ENCODE assay signal across 8 cellular contexts in the genomic region with DNA sequence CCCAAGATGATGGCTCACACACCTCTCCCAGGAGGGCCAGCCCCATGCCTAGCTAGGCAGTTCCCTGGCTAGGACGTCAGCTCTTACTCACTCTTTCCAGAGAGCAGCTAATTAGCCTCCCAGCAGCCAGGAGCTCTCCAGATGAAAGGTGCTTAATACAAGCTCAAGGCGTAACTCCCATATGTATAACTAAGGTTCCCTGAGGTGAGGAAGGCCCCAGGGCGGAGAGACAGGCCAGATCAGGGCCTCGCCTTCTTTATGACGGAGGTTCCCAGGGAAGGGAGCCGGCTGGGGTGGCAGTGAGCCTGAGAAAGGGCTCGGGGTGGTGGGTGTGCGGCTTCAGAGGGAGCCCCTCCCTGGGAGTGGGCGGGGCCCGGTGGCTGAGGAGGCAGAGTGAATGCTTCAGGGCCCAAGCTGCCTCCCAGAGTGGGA. TPM values are rescaled to one million over a fixed set of nuclear protein-coding genes. Genes with fewer than 3 reads are reported as not detected.
DNase-seq lines count a peak whose midpoint lies in the region; ATAC-seq, FAIRE-seq and TF ChIP-seq lines count a peak whose summit lies in the region.

No MANE protein-coding gene starts in this region.

- TF ChIP-seq RAD21 in IMR-90 (IDR thresholded peaks at IDR 0.05; ENCODE audit: low read length), result no peak
- no peak for TF ChIP-seq RAD21 in K562 (CRISPR knock-in tag; conservative IDR thresholded peaks at IDR 0.05 in 1 of 2, IDR thresholded peaks at IDR 0.05 in 1 of 2)

- no peak overlapping the region for H2AK9ac ChIP-seq in IMR-90 (replicated peaks; ENCODE audit: low read depth, low read length, poor library complexity)

- no peak for TF ChIP-seq EP300 in K562 (IDR thresholded peaks at IDR 0.05; ENCODE audit: low read length)

- no peak overlapping the region for H3K18ac ChIP-seq in IMR-90 (ENCODE audit: low read depth, low read length)

- FAIRE-seq in K562 (lab: Jason Lieb, UNC), result no peak

- H4K5ac ChIP-seq in IMR-90 (ENCODE audit: low read depth, low read length), result no peak overlapping the region

- no peaks in the 10 kb centered on the region for H3K27me3 Mint-ChIP-seq in memory B cell

- peaks cover 55% of the 10 kb centered on the region for H3K4me1 Mint-ChIP-seq in memory B cell

- H3K14ac ChIP-seq in IMR-90 (replicated peaks; ENCODE audit: low read depth, low read length), result no peak overlapping the region

- dilution Hi-C loops in IMR-90 (cut with HindIII; ENCODE audit: low sequenced_read_pairs, unreplicated experiment), result no loop called here

- H3K9ac ChIP-seq in IMR-90 (ENCODE audit: low read depth, low read length) (no peak overlapping the region), K562 (ENCODE audit: insufficient read depth in 1 of 2, low read depth in 2 of 2, low read length in 2 of 2) (peak overlapping the region in 1 of 2 experiments; percentile 67; a peak in 2 of 4 replicates)

- CTCF ChIA-PET in IMR-90 (lab: Yijun Ruan, JAX) (no interaction called here), K562 (lab: Yijun Ruan, JAX; ENCODE audit: low intra/inter-chr PET ratio) (no interaction called here)

- H3K36me3 ChIP-seq in IMR-90 (ENCODE audit: control insufficient read depth, insufficient read depth, low read length) (no peaks in the 10 kb centered on the region), K562 (ENCODE audit: control insufficient read depth, insufficient read depth, low read length) (no peaks in the 10 kb centered on the region)

- H3K36me3 Mint-ChIP-seq in memory B cell, result no peaks in the 10 kb centered on the region

- H3K4me1 ChIP-seq in IMR-90 (ENCODE audit: control insufficient read depth, insufficient read depth, low read length) (peaks cover 18% of the 10 kb centered on the region), K562 (replicated peaks in 1 of 2; ENCODE audit: control insufficient read depth in 2 of 2, insufficient read depth in 2 of 2, low read length in 2 of 2) (peaks cover 28 to 43% of the 10 kb centered on the region in 2 experiments)

- no peaks in the 10 kb centered on the region for H4K20me1 ChIP-seq in IMR-90 (ENCODE audit: insufficient read depth, low read length)
- no peaks in the 10 kb centered on the region for H4K20me1 ChIP-seq in K562 (replicated peaks; ENCODE audit: control insufficient read depth, insufficient read depth, low read length)

- H2AFZ ChIP-seq in IMR-90 (replicated peaks; ENCODE audit: low read length, poor library complexity) (peak overlapping the region; percentile 33), K562 (ENCODE audit: low read depth, low read length) (peak overlapping the region; percentile 76)

- no peak overlapping the region for H3K23ac ChIP-seq in IMR-90 (ENCODE audit: low read depth, low read length)

- H3K27ac ChIP-seq in IMR-90 (ENCODE audit: insufficient read depth, low read length) (no peak overlapping the region), K562 (ENCODE audit: extremely low read depth, low read depth, low read length) (no peak overlapping the region; the same call in 2 of the 3 replicates)

- no peak overlapping the region for H3K4me2 ChIP-seq in IMR-90 (ENCODE audit: low read depth, low read length)
- 0 out of 2 replicates have a peak overlapping the region, but pooled peaks have one; percentile 11 for H3K4me2 ChIP-seq in K562 (ENCODE audit: insufficient read depth, low read length)

- no peak overlapping the region for H3K4me3 Mint-ChIP-seq in memory B cell

- ATAC-seq in IMR-90 (ENCODE audit: low read depth) (no peak), K562 (peak; percentile 20; the same call in 2 of the 3 replicates), memory B cell (ENCODE audit: low read depth) (no peak), HG03108 (IDR thresholded peaks at IDR 0.05; ENCODE audit: unreplicated experiment) (no peak)

- intact Hi-C loops in IMR-90 (cut with micrococcal nuclease), result loop anchor here (5.0 to 10.0 kb wide), 2 partner anchors 734 to 982 kb away; no protein-coding TSS in a partner anchor
- intact Hi-C loops in K562 (cut with micrococcal nuclease), result loop anchor here (5.0 kb wide), 2 partner anchors 297 to 877 kb away; no protein-coding TSS in a partner anchor
- intact Hi-C loops in lower leg skin (cut with DNase I; ENCODE audit: low total_unique reads), result loop anchor here (5.0 kb wide), 1 partner anchor 572 kb away; no protein-coding TSS in a partner anchor

- no peak overlapping the region for H3K4ac ChIP-seq in IMR-90 (ENCODE audit: low read depth, low read length)

- no peak overlapping the region for H3K56ac ChIP-seq in IMR-90 (ENCODE audit: extremely low read depth, insufficient read depth, low read length)

- WGBS in IMR-90 (ENCODE audit: extremely low coverage in 2 of 2, insufficient read length in 1 of 2), 2 experiments, result 58% methylated on average over 5 of the region's 10 CpGs; no CpG with 5 or more reads in 1 of the 2 experiments
- WGBS in K562 (ENCODE audit: insufficient coverage, low coverage, missing lambda C conversion rate), result 28% methylated on average over 5 of the region's 10 CpGs
- 20 to 30% methylated on average over 10 of the region's 10 CpGs for WGBS in lower leg skin, 2 donors

- H3K79me2 ChIP-seq in K562 (ENCODE audit: control insufficient read depth, insufficient read depth, low read length), result peaks cover 5% of the 10 kb centered on the region; the same call in 2 of the 3 replicates

- no peak overlapping the region for H2BK5ac ChIP-seq in IMR-90 (ENCODE audit: low read depth, low read length, poor library complexity, severe bottlenecking)

- no peak overlapping the region for H2BK15ac ChIP-seq in IMR-90 (ENCODE audit: low read depth, low read length)

- peak overlapping the region; percentile 75 for H3K27ac Mint-ChIP-seq in memory B cell

- peaks cover 9% of the 10 kb centered on the region for H3K9me1 ChIP-seq in IMR-90 (ENCODE audit: insufficient read depth, low read length)
- no peaks in the 10 kb centered on the region for H3K9me1 ChIP-seq in K562 (ENCODE audit: control insufficient read depth, insufficient read depth, low read length)

- H3K4me3 ChIP-seq in AG10803 (ENCODE audit: low read length) (no peak overlapping the region), IMR-90 (ENCODE audit: insufficient read depth, low read depth, low read length) (no peak overlapping the region), K562 (no peak overlapping the region), lower leg skin (ENCODE audit: low read depth, poor library complexity, severe bottlenecking) (no peak overlapping the region)

- no peak overlapping the region for H4K91ac ChIP-seq in IMR-90 (ENCODE audit: insufficient read depth, low read depth, low read length)

- H3K79me1 ChIP-seq in IMR-90 (ENCODE audit: low read depth in 1 of 2, low read length in 2 of 2), result peaks cover 8 to 18% of the 10 kb centered on the region in 2 experiments

- in situ Hi-C loops in IMR-90 (cut with MboI; ENCODE audit: low sequenced_read_pairs), result loop anchor here (5.0 kb wide), 2 partner anchors 572 to 982 kb away; no protein-coding TSS in a partner anchor
- in situ Hi-C loops in K562 (cut with MboI), result no loop called here

- H3K9me3 ChIP-seq in IMR-90 (ENCODE audit: control insufficient read depth, insufficient read depth, low read length), result no peaks in the 10 kb centered on the region
- no peaks in the 10 kb centered on the region for H3K9me3 ChIP-seq in K562 (replicated peaks; ENCODE audit: control insufficient read depth, insufficient read depth, low read depth, low read length)

- TF ChIP-seq CTCF in AG10803 (conservative IDR thresholded peaks at IDR 0.05; ENCODE audit: low read length), result no peak
- no peak for TF ChIP-seq CTCF in IMR-90 (conservative IDR thresholded peaks at IDR 0.05; ENCODE audit: low read depth, low read length)
- no peak for TF ChIP-seq CTCF in K562 (IDR thresholded peaks at IDR 0.05 in 2 of 3, conservative IDR thresholded peaks at IDR 0.05 in 1 of 3; ENCODE audit: insufficient read depth in 2 of 3, low read depth in 1 of 3, low read length in 3 of 3)
- no peak for TF ChIP-seq CTCF in lower leg skin (IDR thresholded peaks at IDR 0.05)

- H3K27me3 ChIP-seq in IMR-90 (ENCODE audit: control insufficient read depth, insufficient read depth, low read length), result no peaks in the 10 kb centered on the region
- no peaks in the 10 kb centered on the region for H3K27me3 ChIP-seq in K562 (ENCODE audit: control insufficient read depth in 2 of 2, insufficient read depth in 2 of 2, low read length in 2 of 2)

- no peak for TF ChIP-seq POLR2A in IMR-90 (IDR thresholded peaks at IDR 0.05; ENCODE audit: low read depth, low read length)
- TF ChIP-seq POLR2A in K562 (conservative IDR thresholded peaks at IDR 0.05), result no peak
- no peak for TF ChIP-seq POLR2A in lower leg skin (IDR thresholded peaks at IDR 0.05)

- peak overlapping the region; percentile 15; the same call in 1 of the 2 replicates for H2BK120ac ChIP-seq in IMR-90 (ENCODE audit: low read depth, low read length)

- H4K8ac ChIP-seq in IMR-90 (ENCODE audit: low read depth in 2 of 2, low read length in 2 of 2), result no peak overlapping the region

- DNase-seq in AG10803 (ENCODE audit: low read depth) (peak; percentile 51), IMR-90 (peak; percentile 66), K562 (ENCODE audit: extremely low read depth in 1 of 4, low spot score in 3 of 4) (peak; percentile 49 to 60 (median 56)), memory B cell (ENCODE audit: low spot score in 2 of 2) (no peak), amniotic stem cell (lab: John Stamatoyannopoulos, UW) (no peak), lower leg skin (ENCODE audit: low spot score in 2 of 2) (no peak), DMS53 treated with DMSO at 0.1 percent for 48 hours (lab: John Stamatoyannopoulos, UW; ENCODE audit: unreplicated experiment) (no peak)

- H2BK20ac ChIP-seq in IMR-90 (ENCODE audit: low read depth, low read length), result no peak overlapping the region

- no peaks in the 10 kb centered on the region for H3K9me3 Mint-ChIP-seq in memory B cell

- POLR2A ChIA-PET in IMR-90 (lab: Charles Lee; ENCODE audit: unreplicated experiment) (no interaction called here), K562 (lab: Yijun Ruan, JAX) (interaction anchor here (0.5 to 1.3 kb wide), 4 partner anchors 9 to 336 kb away, joined by 3 to 4 read pairs (median 3); no protein-coding TSS in a partner anchor)

- BruUV-seq in IMR-90 (replicated peaks; lab: Mats Ljungman, UMichigan) (no TSS peak), K562 (replicated peaks; lab: Mats Ljungman, UMichigan) (no TSS peak)

- H2AK5ac ChIP-seq in IMR-90 (ENCODE audit: low read depth, low read length), result no peak overlapping the region

RNA-seq across cellular contexts. Expression of a gene that starts 26.4 kb away (rescaled TPM):
- total RNA-seq in IMR-90 (2012; rRNA removed) (6.5 and 19.7 TPM in 2 replicates), K562 (2014; rRNA removed) (5.3 and 6.2 TPM in 2 replicates), K562 (2014; rRNA removed; fragmentation: Illumina TruSeq; extraction: Trizol) (3.2 and 4.0 TPM in 2 replicates), K562 (2015; rRNA removed; fragmentation: Illumina TruSeq; extraction: Trizol) (3.7 and 3.8 TPM in 2 replicates), K562 (2021) (26.6 and 27.2 TPM in 2 replicates), lower leg skin (1,000 to 10,000 TPM in 1 of 4 donors, 100 to 1,000 TPM in 3; 466 to 2,618 (median 922) TPM)
- polyA plus RNA-seq in IMR-90 (2012; rRNA removed) (82.3 and 140 TPM in 2 replicates), K562 (2011; rRNA removed) (3.7 and 6.6 TPM in 2 replicates), K562 (2014; fragmentation: Illumina TruSeq; extraction: Trizol) (13.7 and 15.5 TPM in 2 replicates), K562 (2014; fragmentation: Nextera tagmentation; extraction: Ambion mirVana) (1 to 10 TPM; 1.3 to 3.2 TPM), K562 (2014; rRNA removed) (11.1 and 11.7 TPM in 2 replicates)
- polyA plus RNA-seq in IMR-90 (2012; cell fraction: cytosol; rRNA removed), result 116 and 171 TPM in 2 replicates
- 95.1 and 247 TPM in 2 replicates for polyA plus RNA-seq in IMR-90 (2012; cell fraction: nucleus; rRNA removed; ENCODE audit: low replicate concordance)
- 11.8 and 14.3 TPM in 2 replicates for total RNA-seq in K562 (2011; cell fraction: chromatin; rRNA removed; ENCODE audit: low replicate concordance)
- 10.0 and 12.0 TPM in 2 replicates for total RNA-seq in K562 (2011; cell fraction: nucleolus; rRNA removed)
- total RNA-seq in K562 (2011; cell fraction: nucleoplasm; rRNA removed), result 10.0 and 20.1 TPM in 2 replicates
- 10.0 and 19.9 TPM in 2 replicates for polyA plus RNA-seq in K562 (2011; cell fraction: cytosol; rRNA removed)
- 14.4 and 33.2 TPM in 2 replicates for polyA plus RNA-seq in K562 (2011; cell fraction: nucleus; rRNA removed)
- polyA plus RNA-seq in K562 (2012), result 9.5 and 18.5 TPM in 2 replicates
- 3.1 TPM in 2 replicates for polyA minus RNA-seq in K562 (2011; rRNA and poly(A)+ RNA removed)
- polyA minus RNA-seq in K562 (2011; cell fraction: cytosol; rRNA and poly(A)+ RNA removed), result 15.1 and 34.9 TPM in 2 replicates
- 9.0 and 10.3 TPM in 2 replicates for polyA minus RNA-seq in K562 (2011; cell fraction: nucleus; rRNA and poly(A)+ RNA removed)

Comparison
In these comparisons a context has a peak if more than half of its experiments do, and no peak if none do; other contexts are left out.
1. DNase-seq: peak in AG10803 (single experiment), IMR-90 (single experiment) and K562 (4 of 4); none in memory B cell (0 of 2), amniotic stem cell (single experiment), lower leg skin (0 of 2) and DMS53 treated with DMSO at 0.1 percent for 48 hours (single experiment).
2. RNA of a gene that starts 26.4 kb away (total RNA-seq): 466 to 2,618 TPM in lower leg skin; 6.5 to 19.7 TPM in IMR-90 and 3.2 to 27.2 TPM in K562; every median in the first group is over 10 times any median in the second.